ENCODE assay signal across 1 cellular context in genomic region chr16:67663151-67663876, GRCh38.
TF ChIP-seq lines count a peak whose summit lies in the region.

No MANE protein-coding gene starts in this region.

TF ChIP-seq in GM23338, 12 proteins besides CTCF, POLR2A, EP300 and RAD21 (continued from another document):
- TF ChIP-seq, protein P1, sequence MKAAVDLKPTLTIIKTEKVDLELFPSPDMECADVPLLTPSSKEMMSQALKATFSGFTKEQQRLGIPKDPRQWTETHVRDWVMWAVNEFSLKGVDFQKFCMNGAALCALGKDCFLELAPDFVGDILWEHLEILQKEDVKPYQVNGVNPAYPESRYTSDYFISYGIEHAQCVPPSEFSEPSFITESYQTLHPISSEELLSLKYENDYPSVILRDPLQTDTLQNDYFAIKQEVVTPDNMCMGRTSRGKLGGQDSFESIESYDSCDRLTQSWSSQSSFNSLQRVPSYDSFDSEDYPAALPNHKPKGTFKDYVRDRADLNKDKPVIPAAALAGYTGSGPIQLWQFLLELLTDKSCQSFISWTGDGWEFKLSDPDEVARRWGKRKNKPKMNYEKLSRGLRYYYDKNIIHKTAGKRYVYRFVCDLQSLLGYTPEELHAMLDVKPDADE (IDR thresholded peaks at IDR 0.05) = no peak
- TF ChIP-seq ZNF114 (CRISPR knock-in tag; IDR thresholded peaks at IDR 0.05) (no peak), ZNF331 (CRISPR knock-in tag; IDR thresholded peaks at IDR 0.05; ENCODE audit: low read depth) (no peak), EZH2 (IDR thresholded peaks at IDR 0.05; ENCODE audit: low read depth, unreplicated experiment) (no peak), NANOG (IDR thresholded peaks at IDR 0.05; ENCODE audit: borderline replicate concordance) (no peak), POLR2AphosphoS5 (IDR thresholded peaks at IDR 0.05; ENCODE audit: low read depth) (no peak), ZNF462 (CRISPR knock-in tag; IDR thresholded peaks at IDR 0.05) (no peak), CREB1 (CRISPR knock-in tag; IDR thresholded peaks at IDR 0.05; ENCODE audit: low read depth) (no peak)
